ENCODE assay signal across 8 cellular contexts in the genomic region with DNA sequence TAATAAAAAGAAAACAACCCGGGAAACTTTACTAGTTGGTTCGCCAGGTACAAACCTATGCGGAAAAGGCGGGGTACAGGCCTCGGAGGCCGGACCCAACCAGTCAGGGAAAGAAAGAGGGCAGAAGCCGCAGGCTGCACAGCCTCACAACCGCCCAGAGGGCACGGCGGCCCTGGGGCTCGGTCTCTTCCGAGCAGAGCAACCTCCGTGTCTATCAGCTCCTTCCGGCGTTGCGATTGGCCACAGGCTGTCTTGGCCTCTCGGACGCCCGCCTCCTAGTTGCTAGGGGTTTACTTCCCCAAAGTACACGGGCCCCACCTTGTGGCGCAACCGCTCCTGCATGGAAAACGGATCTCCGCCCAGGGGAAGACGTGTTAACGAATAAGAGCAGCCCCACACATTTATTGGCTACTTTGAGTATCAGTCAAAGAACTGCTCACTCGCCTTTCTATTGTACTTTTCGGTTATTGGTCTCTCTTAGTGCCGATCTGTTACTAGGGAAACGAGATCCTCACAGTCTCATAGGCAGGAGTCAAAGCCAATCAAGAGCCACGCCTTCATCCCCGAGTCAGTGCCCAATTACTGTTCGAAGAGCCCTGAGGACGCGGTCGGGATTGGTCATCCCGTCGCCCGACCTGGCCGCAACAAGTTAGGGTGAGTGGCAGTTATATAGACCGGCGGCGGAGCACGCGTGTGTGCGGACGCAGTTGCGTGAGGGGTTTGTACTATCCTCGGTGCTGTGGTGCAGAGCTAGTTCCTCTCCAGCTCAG. TPM values are rescaled to one million over a fixed set of nuclear protein-coding genes. Genes with fewer than 3 reads are reported as not detected.
DNase-seq lines count a peak whose midpoint lies in the region; ATAC-seq and TF ChIP-seq lines count a peak whose summit lies in the region.

A gene (plus strand): TSS at position 696 of the 770 bp plus-strand sequence. CDS start 14,667 bp downstream, outside the sequence.

- intact Hi-C loops in activated T-helper 2 cell treated with anti-CD3 and anti-CD28 coated beads, Interferon-gamma antibody, Interleukin-2, Interleukin-4, amounts not matched to agents 10 μg/mL and 5 μg/mL and 100 μg/mL, durations not matched to agents 14 hours and 24 hours and 36 hours (cut with micrococcal nuclease) = loop anchor here (1.0 to 10.0 kb wide), 9 partner anchors 13 to 1417 kb away; a partner anchor contains a TSS
- intact Hi-C loops in naive thymus-derived CD4-positive, alpha-beta T cell (cut with micrococcal nuclease) = loop anchor here (1.0 to 10.0 kb wide), 26 partner anchors 13 to 1811 kb away; a partner anchor contains a TSS

- peak within 1 kb of the TSS; percentile 96 for H3K4me2 ChIP-seq in fibroblast of lung (ENCODE audit: extremely low read depth, insufficient read depth, low read length)

- no peaks in the 10 kb centered on the region for H3K9me3 Mint-ChIP-seq in activated T-helper 2 cell treated with anti-CD3 and anti-CD28 coated beads, Interferon-gamma antibody, Interleukin-2, Interleukin-4, amounts not matched to agents 10 μg/mL and 5 μg/mL and 100 μg/mL, durations not matched to agents 14 hours and 24 hours and 36 hours
- H3K9me3 Mint-ChIP-seq in naive thymus-derived CD4-positive, alpha-beta T cell = no peaks in the 10 kb centered on the region
- no peaks in the 10 kb centered on the region for H3K9me3 Mint-ChIP-seq in stimulated activated naive B cell treated with anti-CD40 and anti-IgM and Interleukin-4, amounts not matched to agents 10 μg/mL and 1 μg/mL and 100 μg/mL, for 72 hours

- H3K4me3 Mint-ChIP-seq in activated T-helper 2 cell treated with anti-CD3 and anti-CD28 coated beads, Interferon-gamma antibody, Interleukin-2, Interleukin-4, amounts not matched to agents 10 μg/mL and 5 μg/mL and 100 μg/mL, durations not matched to agents 14 hours and 24 hours and 36 hours (ENCODE audit: low read depth) = peak within 1 kb of the TSS; percentile 93
- peak within 1 kb of the TSS in 7 of 10 donors; percentile 89 to 97 (median 94) for H3K4me3 Mint-ChIP-seq in naive thymus-derived CD4-positive, alpha-beta T cell
- H3K4me3 Mint-ChIP-seq in stimulated activated naive B cell treated with anti-CD40 and anti-IgM and Interleukin-4, amounts not matched to agents 10 μg/mL and 1 μg/mL and 100 μg/mL, for 72 hours = peak within 1 kb of the TSS in 1 of 2 donors; percentile 95

- TF ChIP-seq CTCF in RWPE2 (IDR thresholded peaks at IDR 0.05; ENCODE audit: poor library complexity, severe bottlenecking) (peak; percentile 96), fibroblast of lung (conservative IDR thresholded peaks at IDR 0.05 in 1 of 2, IDR thresholded peaks at IDR 0.05 in 1 of 2; ENCODE audit: low read depth in 1 of 2, low read length in 2 of 2) (peak; percentile 51 to 61)

- H4K20me1 ChIP-seq in fibroblast of lung (ENCODE audit: control insufficient read depth, extremely low read depth, insufficient read depth, low read length) = peaks cover 9% of the 10 kb centered on the region

- ATAC-seq in RWPE2 (ENCODE audit: low read depth) = peak; percentile 87
- peak; percentile 86 for ATAC-seq in naive thymus-derived CD4-positive, alpha-beta T cell
- ATAC-seq in stimulated activated naive B cell treated with anti-CD40 and anti-IgM and Interleukin-4, amounts not matched to agents 10 μg/mL and 1 μg/mL and 100 μg/mL, for 72 hours (replicated peaks) = peak; percentile 81 to 83

- H3K36me3 Mint-ChIP-seq in activated T-helper 2 cell treated with anti-CD3 and anti-CD28 coated beads, Interferon-gamma antibody, Interleukin-2, Interleukin-4, amounts not matched to agents 10 μg/mL and 5 μg/mL and 100 μg/mL, durations not matched to agents 14 hours and 24 hours and 36 hours (ENCODE audit: low read depth) = peaks cover 37% of the 10 kb centered on the region
- peaks cover 0 to 12% (median 3%) of the 10 kb centered on the region in 5 donors for H3K36me3 Mint-ChIP-seq in naive thymus-derived CD4-positive, alpha-beta T cell
- peaks cover 0 to 20% of the 10 kb centered on the region in 2 donors for H3K36me3 Mint-ChIP-seq in stimulated activated naive B cell treated with anti-CD40 and anti-IgM and Interleukin-4, amounts not matched to agents 10 μg/mL and 1 μg/mL and 100 μg/mL, for 72 hours

- peak; percentile 100 for DNase-seq in ELR (ENCODE audit: low read depth)
- DNase-seq in H4 (ENCODE audit: low spot score) = peak; percentile 100
- peak; percentile 100 for DNase-seq in LoVo (ENCODE audit: low spot score)
- peak; percentile 100 for DNase-seq in RWPE2 (ENCODE audit: low spot score)
- DNase-seq in activated T-helper 2 cell treated with anti-CD3 and anti-CD28 coated beads, Interferon-gamma antibody, Interleukin-2, Interleukin-4, amounts not matched to agents 10 μg/mL and 5 μg/mL and 100 μg/mL, durations not matched to agents 14 hours and 24 hours and 36 hours (ENCODE audit: low spot score) = peak; percentile 99
- peak; percentile 100 for DNase-seq in fibroblast of lung (ENCODE audit: low read depth in 2 of 2)
- peak; percentile 86 to 100 (median 99) for DNase-seq in naive thymus-derived CD4-positive, alpha-beta T cell
- peak; percentile 100 for DNase-seq in stimulated activated naive B cell treated with anti-CD40 and anti-IgM and Interleukin-4, amounts not matched to agents 10 μg/mL and 1 μg/mL and 100 μg/mL, for 72 hours

- H3K27ac ChIP-seq in RWPE2 (ENCODE audit: poor library complexity, severe bottlenecking) (peak within 1 kb of the TSS; percentile 88), fibroblast of lung (ENCODE audit: insufficient read depth, low read length) (peak within 1 kb of the TSS; percentile 93)
- H3K27ac ChIP-seq in naive thymus-derived CD4-positive, alpha-beta T cell (ENCODE audit: low read depth, low read length) = peak within 1 kb of the TSS; percentile 87

- H3K79me2 ChIP-seq in fibroblast of lung (ENCODE audit: control insufficient read depth, insufficient read depth, low read length) = peaks cover 44% of the 10 kb centered on the region

- H3K27me3 ChIP-seq in RWPE2 (ENCODE audit: insufficient read depth, poor library complexity, severe bottlenecking) = no peaks in the 10 kb centered on the region
- H3K27me3 ChIP-seq in fibroblast of lung (ENCODE audit: control insufficient read depth, insufficient read depth, low read length) = no peaks in the 10 kb centered on the region
- H3K27me3 ChIP-seq in naive thymus-derived CD4-positive, alpha-beta T cell (ENCODE audit: control insufficient read depth in 2 of 2, insufficient read depth in 2 of 2, low read length in 2 of 2) = no peaks in the 10 kb centered on the region

- peak within 1 kb of the TSS; percentile 54 for H2AFZ ChIP-seq in fibroblast of lung (ENCODE audit: low read length)

- H3K4me1 ChIP-seq in RWPE2 (ENCODE audit: insufficient read depth, poor library complexity, severe bottlenecking) (peaks cover 11% of the 10 kb centered on the region), fibroblast of lung (ENCODE audit: control insufficient read depth, extremely low read depth, insufficient read depth, low read length) (peaks cover 3% of the 10 kb centered on the region)
- H3K4me1 ChIP-seq in naive thymus-derived CD4-positive, alpha-beta T cell (ENCODE audit: control insufficient read depth in 2 of 2, insufficient read depth in 2 of 2, low read length in 2 of 2) = peaks cover 31 to 39% of the 10 kb centered on the region in 2 donors

- peak within 1 kb of the TSS; percentile 89 for H3K9ac ChIP-seq in fibroblast of lung (ENCODE audit: insufficient read depth, low read length)

- H3K27me3 Mint-ChIP-seq in activated T-helper 2 cell treated with anti-CD3 and anti-CD28 coated beads, Interferon-gamma antibody, Interleukin-2, Interleukin-4, amounts not matched to agents 10 μg/mL and 5 μg/mL and 100 μg/mL, durations not matched to agents 14 hours and 24 hours and 36 hours (ENCODE audit: low read depth) = no peaks in the 10 kb centered on the region
- no peaks in the 10 kb centered on the region for H3K27me3 Mint-ChIP-seq in naive thymus-derived CD4-positive, alpha-beta T cell
- H3K27me3 Mint-ChIP-seq in stimulated activated naive B cell treated with anti-CD40 and anti-IgM and Interleukin-4, amounts not matched to agents 10 μg/mL and 1 μg/mL and 100 μg/mL, for 72 hours = no peaks in the 10 kb centered on the region

- H3K4me1 Mint-ChIP-seq in activated T-helper 2 cell treated with anti-CD3 and anti-CD28 coated beads, Interferon-gamma antibody, Interleukin-2, Interleukin-4, amounts not matched to agents 10 μg/mL and 5 μg/mL and 100 μg/mL, durations not matched to agents 14 hours and 24 hours and 36 hours (ENCODE audit: low read depth) = peaks cover 31% of the 10 kb centered on the region
- H3K4me1 Mint-ChIP-seq in naive thymus-derived CD4-positive, alpha-beta T cell = peaks cover 24 to 55% (median 43%) of the 10 kb centered on the region in 7 donors
- H3K4me1 Mint-ChIP-seq in stimulated activated naive B cell treated with anti-CD40 and anti-IgM and Interleukin-4, amounts not matched to agents 10 μg/mL and 1 μg/mL and 100 μg/mL, for 72 hours = peaks cover 17 to 48% of the 10 kb centered on the region in 2 donors

- peak within 1 kb of the TSS; percentile 76 for H3K27ac Mint-ChIP-seq in activated T-helper 2 cell treated with anti-CD3 and anti-CD28 coated beads, Interferon-gamma antibody, Interleukin-2, Interleukin-4, amounts not matched to agents 10 μg/mL and 5 μg/mL and 100 μg/mL, durations not matched to agents 14 hours and 24 hours and 36 hours
- H3K27ac Mint-ChIP-seq in naive thymus-derived CD4-positive, alpha-beta T cell = peak within 1 kb of the TSS in 5 of 9 donors; percentile 79 to 94 (median 87)
- peak within 1 kb of the TSS; percentile 93 for H3K27ac Mint-ChIP-seq in stimulated activated naive B cell treated with anti-CD40 and anti-IgM and Interleukin-4, amounts not matched to agents 10 μg/mL and 1 μg/mL and 100 μg/mL, for 72 hours

- H3K4me3 ChIP-seq in RWPE2 (ENCODE audit: severe bottlenecking) (peak within 1 kb of the TSS; percentile 82), fibroblast of lung (replicated peaks in 1 of 4; ENCODE audit: control extremely low read depth in 1 of 4, insufficient read depth in 1 of 4, low read depth in 3 of 4, low read length in 4 of 4) (peak within 1 kb of the TSS; percentile 89 to 94 (median 93))
- peak within 1 kb of the TSS; percentile 93 for H3K4me3 ChIP-seq in naive thymus-derived CD4-positive, alpha-beta T cell (ENCODE audit: low read length)

- POLR2A ChIA-PET in naive thymus-derived CD4-positive, alpha-beta T cell (lab: Charles Lee) = interaction anchor here (0.6 to 9.3 kb wide), 30 partner anchors 8 to 1429 kb away, joined by 3 to 232 read pairs (median 4); a partner anchor contains a TSS

- no peaks in the 10 kb centered on the region for H3K9me3 ChIP-seq in RWPE2 (ENCODE audit: severe bottlenecking)
- no peaks in the 10 kb centered on the region for H3K9me3 ChIP-seq in fibroblast of lung (ENCODE audit: control insufficient read depth, insufficient read depth, low read depth, low read length)
- H3K9me3 ChIP-seq in naive thymus-derived CD4-positive, alpha-beta T cell (ENCODE audit: control insufficient read depth in 2 of 3, low read length in 3 of 3) = no peaks in the 10 kb centered on the region

- CTCF ChIA-PET in naive thymus-derived CD4-positive, alpha-beta T cell (lab: Charles Lee) = interaction anchor here (0.7 to 1.5 kb wide), 7 partner anchors 14 to 119 kb away, joined by 3 to 6 read pairs (median 3); no protein-coding TSS in a partner anchor

- H3K36me3 ChIP-seq in RWPE2 (ENCODE audit: low read depth) (peaks cover 32% of the 10 kb centered on the region), fibroblast of lung (ENCODE audit: control insufficient read depth, insufficient read depth, low read length) (no peaks in the 10 kb centered on the region)
- H3K36me3 ChIP-seq in naive thymus-derived CD4-positive, alpha-beta T cell (ENCODE audit: control insufficient read depth in 2 of 3, insufficient read depth in 3 of 3, low read length in 3 of 3) = peaks cover 0 to 5% (median 0%) of the 10 kb centered on the region in 3 experiments

RNA-seq across cellular contexts. Expression of the gene that starts here (rescaled TPM):
- total RNA-seq in H4 (2014; rRNA removed; shearing (Covaris generic)) = 113 and 129 TPM in 2 replicates
- 296 and 312 TPM in 2 replicates for total RNA-seq in activated T-helper 2 cell treated with anti-CD3 and anti-CD28 coated beads, Interferon-gamma antibody, Interleukin-2, Interleukin-4, amounts not matched to agents 10 μg/mL and 5 μg/mL and 100 μg/mL, durations not matched to agents 14 hours and 24 hours and 36 hours
- total RNA-seq in fibroblast of lung = 110 and 132 TPM in 2 replicates
- 68.2 and 89.9 TPM in 2 replicates for polyA plus RNA-seq in fibroblast of lung
- 117 and 143 TPM in 2 replicates for polyA plus RNA-seq in fibroblast of lung (2012)
- polyA minus RNA-seq in fibroblast of lung (ENCODE audit: low replicate concordance) = 100.0 and 206 TPM in 2 replicates
- total RNA-seq in naive thymus-derived CD4-positive, alpha-beta T cell = 100 to 1,000 TPM in 3 of 5 experiments, 10 to 100 TPM in 2; 86.1 to 244 (median 167) TPM
- 100 to 1,000 TPM; 146 to 158 TPM for polyA plus RNA-seq in naive thymus-derived CD4-positive, alpha-beta T cell

Comparison
In these comparisons a context has a peak if more than half of its experiments do, and no peak if none do; other contexts are left out.
1. Peak in every context shown above with its lines: DNase-seq, ATAC-seq, H3K4me3 ChIP-seq and H3K27ac ChIP-seq.